ENCODE assay signal across 27 cellular contexts in genomic region chr15:75136118-75136517, GRCh38.
"Had no signal": no experiment of that assay in that cellular context is flagged by ENCODE, and none has a peak within 500 bp of the region (broad histone marks: within the 10 kb centered on the region; RNA-seq: fewer than 3 reads in every experiment).

No MANE protein-coding gene starts in this region.

- H3K27me3 Mint-ChIP-seq: activated naive CD4-positive, alpha-beta T cell treated with anti-CD3 and anti-CD28 coated beads, Interleukin-2, amount 50 U/mL, for 24 hours had no signal

- H3K27me3 ChIP-seq: right atrium auricular region, tibial nerve had no signal

- ATAC-seq: activated CD4-positive, CD25-positive, alpha-beta regulatory T cell treated with anti-CD3 and anti-CD28 coated beads, Interleukin-2, amount 50 U/mL, for 24 hours; activated naive CD8-positive, alpha-beta T cell treated with anti-CD3 and anti-CD28 coated beads, Interleukin-2, amount 50 U/mL, for 24 hours; activated T-helper 17 cell treated with anti-CD3 and anti-CD28 coated beads, Interleukin-2, amount 50 U/mL, for 72 hours; esophagus mucosa; left colon; naive thymus-derived CD4-positive, alpha-beta T cell had no signal

- H3K4me2 ChIP-seq: smooth muscle cell had no signal

- H3K4me3 Mint-ChIP-seq: activated CD4-positive, alpha-beta memory T cell treated with anti-CD3 and anti-CD28 coated beads for 36 hours; activated CD4-positive, alpha-beta T cell treated with anti-CD3 and anti-CD28 coated beads, Interleukin-2, amount 10 ng/mL, durations not matched to agents 24 days and 14 days; activated naive CD4-positive, alpha-beta T cell treated with anti-CD3 and anti-CD28 coated beads, Interleukin-2, amount 50 U/mL, for 24 hours; activated naive CD8-positive, alpha-beta T cell treated with anti-CD3 and anti-CD28 coated beads, Interleukin-2, amount 50 U/mL, for 24 hours; activated T-helper 17 cell treated with anti-CD3 and anti-CD28 coated beads, Interleukin-2, amount 50 U/mL, for 72 hours; naive thymus-derived CD4-positive, alpha-beta T cell had no signal

- H3K27ac ChIP-seq: right atrium auricular region, tibial nerve, VCaP had no signal

- H3K4me1 Mint-ChIP-seq: activated T-helper 17 cell treated with anti-CD3 and anti-CD28 coated beads, Interleukin-2, amount 50 U/mL, for 72 hours had no signal

- H3K36me3 Mint-ChIP-seq: activated naive CD4-positive, alpha-beta T cell treated with anti-CD3 and anti-CD28 coated beads, Interleukin-2, amount 50 U/mL, for 24 hours had no signal

- FAIRE-seq: kidney, TTC549 had no signal

- H3K4me3 ChIP-seq: right atrium auricular region, smooth muscle cell, tibial nerve had no signal

- DNase-seq: activated CD4-positive, alpha-beta memory T cell treated with anti-CD3 and anti-CD28 coated beads for 36 hours; activated CD4-positive, alpha-beta T cell treated with anti-CD3 and anti-CD28 coated beads, Interleukin-2, amount 10 ng/mL, durations not matched to agents 24 days and 14 days; activated CD8-positive, alpha-beta memory T cell treated with anti-CD3 and anti-CD28 coated beads, Interleukin-2, amount 50 U/mL, for 4 hours; activated naive CD8-positive, alpha-beta T cell treated with anti-CD3 and anti-CD28 coated beads, Interleukin-2, amount 50 U/mL, for 24 hours; activated T-cell treated with anti-CD3 and anti-CD28 coated beads, Interleukin-2, amount 50 U/mL, for 1 hour; amygdala; caudate nucleus; cortex of kidney; foreskin fibroblast; head of caudate nucleus; hippocampal formation; kidney; left colon; midbrain; naive thymus-derived CD4-positive, alpha-beta T cell; occipital lobe; stimulated activated CD4-positive, alpha-beta T cell treated with anti-CD3 and anti-CD28 coated beads, Interleukin-1b, Interleukin-23, amount 100 ng/mL, for 48 hours; stimulated activated naive CD4-positive, alpha-beta T cell treated with Interleukin-2 at 50 U/mL for 16 hours had no signal

- H3K4me1 ChIP-seq: right atrium auricular region, tibial nerve had no signal

- H3K36me3 ChIP-seq: right atrium auricular region, tibial nerve had no signal

- H3K27ac Mint-ChIP-seq: activated CD4-positive, alpha-beta memory T cell treated with anti-CD3 and anti-CD28 coated beads for 36 hours; activated CD4-positive, alpha-beta T cell treated with anti-CD3 and anti-CD28 coated beads, Interleukin-2, amount 10 ng/mL, durations not matched to agents 24 days and 14 days; activated naive CD4-positive, alpha-beta T cell treated with anti-CD3 and anti-CD28 coated beads, Interleukin-2, amount 50 U/mL, for 24 hours; activated naive CD8-positive, alpha-beta T cell treated with anti-CD3 and anti-CD28 coated beads, Interleukin-2, amount 50 U/mL, for 24 hours; activated T-helper 17 cell treated with anti-CD3 and anti-CD28 coated beads, Interleukin-2, amount 50 U/mL, for 72 hours; naive thymus-derived CD4-positive, alpha-beta T cell had no signal

- H3K9me3 Mint-ChIP-seq: activated T-helper 17 cell treated with anti-CD3 and anti-CD28 coated beads, Interleukin-2, amount 50 U/mL, for 72 hours had no signal
